ENCODE assay signal across 2 cellular contexts in the genomic region with DNA sequence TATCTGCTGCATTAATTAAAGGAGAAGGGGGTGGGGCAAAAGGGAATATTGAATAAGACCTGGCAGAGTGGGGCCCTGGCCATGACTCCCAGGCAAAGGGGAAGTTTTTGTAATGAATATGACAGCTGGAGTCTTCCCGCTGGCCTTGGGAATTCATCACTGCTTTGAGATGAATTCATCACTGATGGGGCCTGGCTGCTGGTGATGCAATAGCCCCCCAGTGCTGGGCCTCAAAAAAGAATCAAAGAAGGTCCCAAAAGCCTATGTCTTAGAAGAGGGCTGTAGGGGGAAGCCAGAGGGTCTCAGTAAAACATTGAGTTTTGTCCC.
A peak's percentile ranks its signal among the peaks of the same experiment; 100 is the strongest.
TF ChIP-seq lines count a peak whose summit lies in the region.

No MANE protein-coding gene starts in this region.

TF ChIP-seq in IMR-90, 13 proteins besides CTCF, POLR2A, EP300 and RAD21:
- TF ChIP-seq RCOR1 (IDR thresholded peaks at IDR 0.05; ENCODE audit: insufficient replicate concordance, low read length) (no peak), BHLHE40 (IDR thresholded peaks at IDR 0.05; ENCODE audit: low read depth, low read length) (no peak), CEBPB (IDR thresholded peaks at IDR 0.05; ENCODE audit: low read depth, low read length) (peak; percentile 29; the same call in 1 of the 2 replicates), FOS (IDR thresholded peaks at IDR 0.05; ENCODE audit: low read depth, low read length) (no peak)

TF ChIP-seq in H1, 55 proteins besides CTCF, POLR2A, EP300 and RAD21:
- TF ChIP-seq BCL11A (IDR thresholded peaks at IDR 0.05; ENCODE audit: low read depth in 2 of 2, low read length in 2 of 2) = no peak
- no peak for TF ChIP-seq CHD1 (IDR thresholded peaks at IDR 0.05; ENCODE audit: low read depth, low read length)
- TF ChIP-seq ASH2L (IDR thresholded peaks at IDR 0.05; ENCODE audit: low read length) = no peak
- no peak for TF ChIP-seq POU5F1 (IDR thresholded peaks at IDR 0.05; ENCODE audit: low read depth, low read length)
- no peak for TF ChIP-seq KDM1A (IDR thresholded peaks at IDR 0.05; ENCODE audit: borderline replicate concordance, low read length)
- TF ChIP-seq SIRT6 (IDR thresholded peaks at IDR 0.05; ENCODE audit: low read length) = no peak
- no peak for TF ChIP-seq GABPA (IDR thresholded peaks at IDR 0.05; ENCODE audit: borderline replicate concordance, insufficient read depth, low read length)
- no peak for TF ChIP-seq SAP30 (IDR thresholded peaks at IDR 0.05; ENCODE audit: insufficient read depth, insufficient replicate concordance, low read length)
